In genomic region chr5:150374651-150375050, GRCh38 we compare ENCODE assay signal across 16 cellular contexts. TPM values are rescaled to one million over a fixed set of nuclear protein-coding genes. Genes with fewer than 3 reads are reported as not detected.
DNase-seq lines count a peak whose midpoint lies in the region; ATAC-seq and TF ChIP-seq lines count a peak whose summit lies in the region.
"Had no signal": no experiment of that assay in that cellular context is flagged by ENCODE, and none has a peak within 500 bp of the region (broad histone marks: within the 10 kb centered on the region; RNA-seq: fewer than 3 reads in every experiment).

No MANE protein-coding gene starts in this region.

- POLR2A ChIA-PET in WTC11 (lab: Charles Lee): no interaction called here
- POLR2A ChIA-PET in activated CD4-positive, alpha-beta T cell treated with anti-CD3 and anti-CD28 coated beads for 36 hours (lab: Charles Lee): interaction anchor here (1.9 kb wide), 1 partner anchor 11 kb away, joined by 7 read pairs; no protein-coding TSS in a partner anchor

- H3K36me3 ChIP-seq in NT2/D1 (ENCODE audit: insufficient read depth, insufficient read length, low read length): peaks cover 94% of the 10 kb centered on the region

- H3K9me3 ChIP-seq in NT2/D1 (ENCODE audit: insufficient read depth, low read length): no peaks in the 10 kb centered on the region
- H3K9me3 ChIP-seq: A549, BE2C had no signal

- H3K4me1 Mint-ChIP-seq in WTC11: no peaks in the 10 kb centered on the region
- peaks cover 39% of the 10 kb centered on the region for H3K4me1 Mint-ChIP-seq in stimulated activated effector memory CD8-positive, alpha-beta T cell treated with anti-CD3 and anti-CD28 coated beads, Interleukin-12 subunit alpha, Interleukin-12 subunit beta, amount 100 ng/mL, for 72 hours
- H3K4me1 Mint-ChIP-seq in activated CD4-positive, alpha-beta T cell treated with anti-CD3 and anti-CD28 coated beads for 36 hours: no peaks in the 10 kb centered on the region

- H3K9ac ChIP-seq in NT2/D1 (ENCODE audit: insufficient read length, low read depth): peak overlapping the region; percentile 26

- no peaks in the 10 kb centered on the region for H3K9me3 Mint-ChIP-seq in WTC11
- H3K9me3 Mint-ChIP-seq in stimulated activated effector memory CD8-positive, alpha-beta T cell treated with anti-CD3 and anti-CD28 coated beads, Interleukin-12 subunit alpha, Interleukin-12 subunit beta, amount 100 ng/mL, for 72 hours: no peaks in the 10 kb centered on the region
- H3K9me3 Mint-ChIP-seq in activated CD4-positive, alpha-beta T cell treated with anti-CD3 and anti-CD28 coated beads for 36 hours (ENCODE audit: low read depth): no peaks in the 10 kb centered on the region
- H3K9me3 Mint-ChIP-seq: CD4-positive, alpha-beta memory T cell had no signal

- H3K27me3 ChIP-seq in NT2/D1 (ENCODE audit: insufficient read depth, insufficient read length): no peaks in the 10 kb centered on the region
- H3K27me3 ChIP-seq: BE2C had no signal

- no peak overlapping the region for H3K4me3 Mint-ChIP-seq in WTC11
- H3K4me3 Mint-ChIP-seq in stimulated activated effector memory CD8-positive, alpha-beta T cell treated with anti-CD3 and anti-CD28 coated beads, Interleukin-12 subunit alpha, Interleukin-12 subunit beta, amount 100 ng/mL, for 72 hours: no peak overlapping the region
- no peak overlapping the region for H3K4me3 Mint-ChIP-seq in activated CD4-positive, alpha-beta T cell treated with anti-CD3 and anti-CD28 coated beads for 36 hours
- H3K4me3 Mint-ChIP-seq: CD4-positive, alpha-beta memory T cell had no signal

- H3K4me1 ChIP-seq in NT2/D1 (ENCODE audit: insufficient read depth, insufficient read length): peaks cover 7% of the 10 kb centered on the region
- H3K4me1 ChIP-seq: BE2C had no signal

- H3K27me3 Mint-ChIP-seq in WTC11 (ENCODE audit: low read depth): no peaks in the 10 kb centered on the region
- no peaks in the 10 kb centered on the region for H3K27me3 Mint-ChIP-seq in activated CD4-positive, alpha-beta T cell treated with anti-CD3 and anti-CD28 coated beads for 36 hours
- H3K27me3 Mint-ChIP-seq: CD4-positive, alpha-beta memory T cell had no signal

- CTCF ChIA-PET in WTC11 (lab: Charles Lee): interaction anchor here (0.6 to 0.7 kb wide), 2 partner anchors 25 kb away, joined by 3 read pairs; no protein-coding TSS in a partner anchor
- CTCF ChIA-PET in activated CD4-positive, alpha-beta T cell treated with anti-CD3 and anti-CD28 coated beads for 36 hours (lab: Charles Lee): no interaction called here

- DNase-seq in NT2/D1 (ENCODE audit: low read depth, low spot score) (no peak), WTC11 (ENCODE audit: low spot score) (no peak), dedifferentiated amniotic fluid mesenchymal stem cell (ENCODE audit: extremely low spot score) (no peak)
- DNase-seq in stimulated activated effector memory CD8-positive, alpha-beta T cell treated with anti-CD3 and anti-CD28 coated beads, Interleukin-12 subunit alpha, Interleukin-12 subunit beta, amount 100 ng/mL, for 72 hours (ENCODE audit: low spot score in 2 of 2): no peak
- no peak for DNase-seq in activated CD4-positive, alpha-beta T cell treated with anti-CD3 and anti-CD28 coated beads for 36 hours
- DNase-seq: BE2C; CD4-positive, alpha-beta memory T cell; COR-L47; DMS 273 treated with DMSO at 0.1 percent for 48 hours; IMR-90 had no signal

- H3K4me3 ChIP-seq in NT2/D1 (ENCODE audit: insufficient read length, low read depth): no peak overlapping the region
- H3K4me3 ChIP-seq: A549 had no signal

- TF ChIP-seq CTCF in WTC11 (IDR thresholded peaks at IDR 0.05): no peak

- intact Hi-C loops in activated CD4-positive, alpha-beta T cell treated with anti-CD3 and anti-CD28 coated beads for 36 hours (cut with DNase I, micrococcal nuclease): no loop called here

- H3K27ac Mint-ChIP-seq in WTC11: no peak overlapping the region
- H3K27ac Mint-ChIP-seq in stimulated activated effector memory CD8-positive, alpha-beta T cell treated with anti-CD3 and anti-CD28 coated beads, Interleukin-12 subunit alpha, Interleukin-12 subunit beta, amount 100 ng/mL, for 72 hours: peak overlapping the region; percentile 91
- H3K27ac Mint-ChIP-seq in activated CD4-positive, alpha-beta T cell treated with anti-CD3 and anti-CD28 coated beads for 36 hours: no peak overlapping the region

- 0 out of 2 replicates have a peak, but pooled peaks have one; percentile 9 for ATAC-seq in WTC11
- peak; percentile 58 for ATAC-seq in esophagus mucosa
- no peak for ATAC-seq in stimulated activated effector memory CD8-positive, alpha-beta T cell treated with anti-CD3 and anti-CD28 coated beads, Interleukin-12 subunit alpha, Interleukin-12 subunit beta, amount 100 ng/mL, for 72 hours
- ATAC-seq in HG03521 (IDR thresholded peaks at IDR 0.05; ENCODE audit: unreplicated experiment): no peak
- no peak for ATAC-seq in HG02763 (IDR thresholded peaks at IDR 0.05; ENCODE audit: unreplicated experiment)
- ATAC-seq in activated CD4-positive, alpha-beta T cell treated with anti-CD3 and anti-CD28 coated beads for 36 hours: no peak
- ATAC-seq: A549, HCT116 had no signal

- H3K36me3 Mint-ChIP-seq in WTC11: peaks cover 83% of the 10 kb centered on the region
- H3K36me3 Mint-ChIP-seq in stimulated activated effector memory CD8-positive, alpha-beta T cell treated with anti-CD3 and anti-CD28 coated beads, Interleukin-12 subunit alpha, Interleukin-12 subunit beta, amount 100 ng/mL, for 72 hours: peaks cover 100% of the 10 kb centered on the region
- peaks cover 63% of the 10 kb centered on the region for H3K36me3 Mint-ChIP-seq in activated CD4-positive, alpha-beta T cell treated with anti-CD3 and anti-CD28 coated beads for 36 hours (ENCODE audit: low read depth)

TF ChIP-seq in WTC11, 78 proteins besides CTCF, POLR2A, EP300 and RAD21 (continues in another document):
- TF ChIP-seq ZNF219 (CRISPR knock-in tag; IDR thresholded peaks at IDR 0.05; ENCODE audit: borderline replicate concordance): no peak
- TF ChIP-seq SMAD3 (CRISPR knock-in tag; IDR thresholded peaks at IDR 0.05; ENCODE audit: borderline replicate concordance): no peak
- no peak for TF ChIP-seq GABPB1 (CRISPR knock-in tag; IDR thresholded peaks at IDR 0.05)
- TF ChIP-seq MXD4 (CRISPR knock-in tag; IDR thresholded peaks at IDR 0.05; ENCODE audit: borderline replicate concordance): no peak
- no peak for TF ChIP-seq ZNF423 (CRISPR knock-in tag; IDR thresholded peaks at IDR 0.05)
- no peak for TF ChIP-seq ATF6 (CRISPR knock-in tag; IDR thresholded peaks at IDR 0.05)
- TF ChIP-seq, protein P1, sequence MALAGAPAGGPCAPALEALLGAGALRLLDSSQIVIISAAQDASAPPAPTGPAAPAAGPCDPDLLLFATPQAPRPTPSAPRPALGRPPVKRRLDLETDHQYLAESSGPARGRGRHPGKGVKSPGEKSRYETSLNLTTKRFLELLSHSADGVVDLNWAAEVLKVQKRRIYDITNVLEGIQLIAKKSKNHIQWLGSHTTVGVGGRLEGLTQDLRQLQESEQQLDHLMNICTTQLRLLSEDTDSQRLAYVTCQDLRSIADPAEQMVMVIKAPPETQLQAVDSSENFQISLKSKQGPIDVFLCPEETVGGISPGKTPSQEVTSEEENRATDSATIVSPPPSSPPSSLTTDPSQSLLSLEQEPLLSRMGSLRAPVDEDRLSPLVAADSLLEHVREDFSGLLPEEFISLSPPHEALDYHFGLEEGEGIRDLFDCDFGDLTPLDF (CRISPR knock-in tag; IDR thresholded peaks at IDR 0.05): no peak
- no peak for TF ChIP-seq IRF1 (CRISPR knock-in tag; IDR thresholded peaks at IDR 0.05)
- TF ChIP-seq ZNF317 (CRISPR knock-in tag; IDR thresholded peaks at IDR 0.05; ENCODE audit: borderline replicate concordance, low read depth): no peak
- TF ChIP-seq, protein P2, sequence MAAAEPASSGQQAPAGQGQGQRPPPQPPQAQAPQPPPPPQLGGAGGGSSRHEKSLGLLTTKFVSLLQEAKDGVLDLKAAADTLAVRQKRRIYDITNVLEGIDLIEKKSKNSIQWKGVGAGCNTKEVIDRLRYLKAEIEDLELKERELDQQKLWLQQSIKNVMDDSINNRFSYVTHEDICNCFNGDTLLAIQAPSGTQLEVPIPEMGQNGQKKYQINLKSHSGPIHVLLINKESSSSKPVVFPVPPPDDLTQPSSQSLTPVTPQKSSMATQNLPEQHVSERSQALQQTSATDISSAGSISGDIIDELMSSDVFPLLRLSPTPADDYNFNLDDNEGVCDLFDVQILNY (CRISPR knock-in tag; IDR thresholded peaks at IDR 0.05): no peak
- no peak for TF ChIP-seq RORB (CRISPR knock-in tag; IDR thresholded peaks at IDR 0.05)
- no peak for TF ChIP-seq TEAD1 (CRISPR knock-in tag; IDR thresholded peaks at IDR 0.05)
- no peak for TF ChIP-seq NFE2L1 (CRISPR knock-in tag; IDR thresholded peaks at IDR 0.05)
- TF ChIP-seq ZBTB21 (CRISPR knock-in tag; IDR thresholded peaks at IDR 0.05; ENCODE audit: borderline replicate concordance): no peak
- TF ChIP-seq NR3C1 (CRISPR knock-in tag; conservative IDR thresholded peaks at IDR 0.05; ENCODE audit: low read depth): no peak
- TF ChIP-seq HMGA2 (CRISPR knock-in tag; IDR thresholded peaks at IDR 0.05): no peak

RNA-seq across cellular contexts. Expression of gene TCOF1, which starts 17.2 kb away (rescaled TPM):
- total RNA-seq in WTC11 (2021) (130 to 174 TPM (median 133 TPM) in 3 replicates), esophagus mucosa (24.8 TPM)
- 100 to 1,000 TPM; 113 to 145 TPM for total RNA-seq in activated CD4-positive, alpha-beta T cell treated with anti-CD3 and anti-CD28 coated beads for 36 hours

RNA-seq across cellular contexts. Expression of gene CD74, which starts 38.1 kb away (rescaled TPM):
- 28.2 to 47.6 TPM (median 44.3 TPM) in 3 replicates for total RNA-seq in WTC11 (2021)
- total RNA-seq in esophagus mucosa: 125 TPM
- total RNA-seq in activated CD4-positive, alpha-beta T cell treated with anti-CD3 and anti-CD28 coated beads for 36 hours: 100 to 1,000 TPM; 217 to 290 TPM
- total RNA-seq: Daoy had no signal

Comparison
In these comparisons a context has a peak if more than half of its experiments do, and no peak if none do; other contexts are left out.
1. ATAC-seq: peak in WTC11 (single experiment) and esophagus mucosa (single experiment); none in stimulated activated effector memory CD8-positive, alpha-beta T cell treated with anti-CD3 and anti-CD28 coated beads, Interleukin-12 subunit alpha, Interleukin-12 subunit beta, amount 100 ng/mL, for 72 hours (single experiment), HG03521 (single experiment), HG02763 (single experiment) and activated CD4-positive, alpha-beta T cell treated with anti-CD3 and anti-CD28 coated beads for 36 hours (single experiment).